11 cellular contexts compared by ENCODE assay signal in the genomic region with DNA sequence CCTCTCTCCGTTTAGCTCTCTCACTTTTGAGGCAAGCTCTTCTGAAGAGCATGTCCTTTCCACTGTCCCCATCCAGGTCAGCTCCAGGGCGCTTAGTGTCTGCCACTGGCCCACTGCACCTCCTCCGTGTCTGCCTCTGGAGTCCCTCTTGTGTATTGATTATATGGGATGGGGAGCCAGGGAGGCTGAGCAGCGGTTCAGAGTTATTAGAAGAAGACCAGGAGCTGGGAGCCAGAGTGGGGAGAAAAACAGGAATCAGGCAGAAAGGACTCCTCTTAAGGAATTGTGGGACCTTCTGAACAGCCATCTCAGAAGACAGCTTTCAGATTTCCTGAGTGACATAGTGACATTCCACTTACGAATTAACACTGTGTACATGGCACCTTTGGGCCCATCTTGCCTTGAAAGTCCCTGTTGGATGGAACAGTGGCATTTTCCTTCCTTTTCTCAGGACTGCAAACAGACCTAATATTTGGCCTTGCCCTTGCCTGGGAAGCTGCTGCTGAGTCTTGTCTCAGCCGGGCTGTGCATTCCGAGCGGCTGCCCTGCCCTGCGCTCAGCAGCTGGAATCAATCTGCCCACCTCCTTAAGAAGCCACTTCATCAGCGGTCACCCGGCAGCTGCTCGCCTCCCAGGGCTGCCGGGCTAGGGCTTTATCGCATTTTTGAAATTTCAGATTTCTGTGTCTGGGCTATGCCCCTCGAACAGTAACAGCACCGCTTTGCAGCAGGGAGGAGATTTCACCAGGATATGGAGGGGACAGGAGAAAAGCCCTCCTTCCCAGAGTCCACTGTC.
DNase-seq lines count a peak whose midpoint lies in the region; ATAC-seq and TF ChIP-seq lines count a peak whose summit lies in the region.
"Had no signal": no experiment of that assay in that cellular context is flagged by ENCODE, and none has a peak within 500 bp of the region (broad histone marks: within the 10 kb centered on the region; RNA-seq: fewer than 3 reads in every experiment).

No MANE protein-coding gene starts in this region.

- WGBS in sigmoid colon, 2 donors, result 71 to 80% methylated on average over 16 of the region's 16 CpGs
- WGBS in lower leg skin, 2 donors, result 51 to 53% methylated on average over 13 to 16 of the region's 16 CpGs

- H3K27ac ChIP-seq in ascending aorta, result peak overlapping the region; percentile 96 to 99
- H3K27ac ChIP-seq in sigmoid colon, result peak overlapping the region; percentile 79 to 90 (median 85)
- H3K27ac ChIP-seq: epithelial cell of prostate had no signal

- H3K27me3 ChIP-seq in ascending aorta, result no peaks in the 10 kb centered on the region
- no peaks in the 10 kb centered on the region for H3K27me3 ChIP-seq in sigmoid colon

- H3K36me3 ChIP-seq in ascending aorta (no peaks in the 10 kb centered on the region), sigmoid colon (no peaks in the 10 kb centered on the region)

- H3K4me1 ChIP-seq in ascending aorta, result peaks cover 0 to 12% of the 10 kb centered on the region in 2 donors
- H3K4me1 ChIP-seq in sigmoid colon, result peaks cover 0 to 36% (median 21%) of the 10 kb centered on the region in 4 donors

- intact Hi-C loops in ascending aorta (cut with DNase I) (loop anchor here (5.0 to 10.0 kb wide), 6 partner anchors 436 to 1224 kb away; no protein-coding TSS in a partner anchor), sigmoid colon (cut with DNase I) (no loop called here), lower leg skin (cut with DNase I; ENCODE audit: low total_unique reads) (no loop called here)

- TF ChIP-seq CTCF in ascending aorta (IDR thresholded peaks at IDR 0.05) (no peak), sigmoid colon (IDR thresholded peaks at IDR 0.05) (no peak), lower leg skin (IDR thresholded peaks at IDR 0.05) (no peak)

- peak; percentile 43 for DNase-seq in ELF-1 (ENCODE audit: low read depth, low spot score)
- peak in 1 of 2 donors; percentile 67 for DNase-seq in ascending aorta (ENCODE audit: low spot score in 2 of 2)
- DNase-seq in sigmoid colon, result no peak
- no peak for DNase-seq in lower leg skin (ENCODE audit: low spot score in 2 of 2)
- DNase-seq in middle frontal gyrus (ENCODE audit: extremely low spot score, low spot score), result no peak
- DNase-seq: DMS79 treated with DMSO at 0.1 percent for 48 hours, OCI-M1 had no signal

- H3K4me3 ChIP-seq in ascending aorta (peak overlapping the region; percentile 88 to 95), iPS-18c (ENCODE audit: insufficient read depth, low read depth, low read length) (0 out of 2 replicates have a peak overlapping the region, but pooled peaks have one; percentile 66), sigmoid colon (peak overlapping the region in 3 of 4 donors; percentile 76 to 83 (median 76)), lower leg skin (ENCODE audit: low read depth, poor library complexity, severe bottlenecking) (no peak overlapping the region)

- no peak for ATAC-seq in GM19452 (IDR thresholded peaks at IDR 0.05; ENCODE audit: unreplicated experiment)
- ATAC-seq in HG03095 (IDR thresholded peaks at IDR 0.05; ENCODE audit: unreplicated experiment), result no peak

- no peak for TF ChIP-seq EP300 in sigmoid colon (IDR thresholded peaks at IDR 0.05)

- TF ChIP-seq POLR2A in sigmoid colon (IDR thresholded peaks at IDR 0.05) (no peak), lower leg skin (IDR thresholded peaks at IDR 0.05) (no peak)

- H3K9me3 ChIP-seq in ascending aorta (no peaks in the 10 kb centered on the region), iPS-18c (ENCODE audit: control insufficient read depth, insufficient read depth, low read length) (no peaks in the 10 kb centered on the region), sigmoid colon (no peaks in the 10 kb centered on the region)
